20 cellular contexts compared by ENCODE assay signal in genomic region chr14:42470427-42470719, GRCh38.
"Had no signal": no experiment of that assay in that cellular context is flagged by ENCODE, and none has a peak within 500 bp of the region (broad histone marks: within the 10 kb centered on the region; RNA-seq: fewer than 3 reads in every experiment).

No MANE protein-coding gene starts in this region.

- ATAC-seq: esophagus mucosa; left colon; naive thymus-derived CD4-positive, alpha-beta T cell; psoas muscle; sciatic nerve; stimulated activated memory B cell treated with anti-CD40 and anti-IgM and Interleukin-4, amounts not matched to agents 10 μg/mL and 1 μg/mL and 100 μg/mL, for 72 hours; upper lobe of right lung had no signal

- H3K4me3 ChIP-seq: heart left ventricle, lung, psoas muscle, spleen, tibial artery, upper lobe of right lung, vagina had no signal

- H3K36me3 ChIP-seq: heart left ventricle, spleen, tibial artery, upper lobe of right lung, vagina had no signal

- H3K4me1 ChIP-seq: heart left ventricle, psoas muscle, spleen, tibial artery, upper lobe of right lung, vagina had no signal

- H3K9me3 ChIP-seq: heart left ventricle, psoas muscle, spleen, tibial artery, upper lobe of right lung, vagina had no signal

- H3K27ac ChIP-seq: heart left ventricle, psoas muscle, spleen, tibial artery, upper lobe of right lung, vagina had no signal

- H3K27me3 ChIP-seq: heart left ventricle, spleen, tibial artery, upper lobe of right lung, vagina had no signal

- DNase-seq: effector memory CD4-positive, alpha-beta T cell; heart left ventricle; hippocampal formation; left colon; left ventricle myocardium superior; naive thymus-derived CD4-positive, alpha-beta T cell; nephron progenitor cell; psoas muscle; retina; spleen; stimulated activated CD4-positive, alpha-beta T cell treated with anti-CD3 and anti-CD28 coated beads, Interleukin-15, amount 100 ng/mL, for 24 hours; stimulated activated CD4-positive, alpha-beta T cell treated with anti-CD3 and anti-CD28 coated beads, Interleukin-1b, Interleukin-23, amount 100 ng/mL, for 48 hours; stimulated activated CD4-positive, alpha-beta T cell treated with anti-CD3 and anti-CD28 coated beads, Interleukin-4, amount 100 ng/mL, for 24 hours; tibial artery; upper lobe of right lung had no signal
